Comparison of ENCODE assay signal across 22 cellular contexts in genomic region chr16:63602206-63602927, GRCh38.
DNase-seq lines count a peak whose midpoint lies in the region; ATAC-seq, FAIRE-seq and TF ChIP-seq lines count a peak whose summit lies in the region.
"Had no signal": no experiment of that assay in that cellular context is flagged by ENCODE, and none has a peak within 500 bp of the region (broad histone marks: within the 10 kb centered on the region; RNA-seq: fewer than 3 reads in every experiment).

No MANE protein-coding gene starts in this region.

- BruUV-seq in HepG2 (replicated peaks; lab: Mats Ljungman, UMichigan), result no TSS peak

- H3K4me3 ChIP-seq in HepG2 (replicated peaks in 1 of 3; ENCODE audit: insufficient read depth in 1 of 3, low read depth in 2 of 3, low read length in 3 of 3) (no peak overlapping the region), right lobe of liver (no peak overlapping the region)
- H3K4me3 ChIP-seq: BLaER1 treated with 17β-estradiol and CSF1 and Interleukin-3, amounts not matched to agents 10 nM and 100 nM; GM12878 had no signal

- H3K9ac ChIP-seq in HepG2 (ENCODE audit: insufficient read depth, low read depth, low read length), result no peak overlapping the region
- H3K9ac ChIP-seq: BLaER1 treated with 17β-estradiol and CSF1 and Interleukin-3, amounts not matched to agents 10 nM and 100 nM had no signal

- H3K79me2 ChIP-seq in HepG2 (ENCODE audit: insufficient read depth, low read length), result no peaks in the 10 kb centered on the region

- 21% methylated on average over 3 of the region's 3 CpGs for WGBS in HepG2 (ENCODE audit: low lambda C conversion rate)
- WGBS in right lobe of liver (ENCODE audit: insufficient coverage, low coverage, low lambda C conversion rate, missing lambda C conversion rate), result 17% methylated on average over 3 of the region's 3 CpGs

- no peak for TF ChIP-seq RAD21 in HepG2 (CRISPR knock-in tag; IDR thresholded peaks at IDR 0.05)

- FAIRE-seq in HepG2 (lab: Jason Lieb, UNC), result no peak
- FAIRE-seq: A204.1, D721Med, G401.6, GM12878, GM12892, GM18507 had no signal

- H2AFZ ChIP-seq in HepG2 (ENCODE audit: low read length), result no peak overlapping the region

- H3K27me3 ChIP-seq in HepG2 (ENCODE audit: control insufficient read depth in 1 of 2, insufficient read depth in 2 of 2, low read length in 2 of 2) (no peaks in the 10 kb centered on the region), right lobe of liver (no peaks in the 10 kb centered on the region)
- H3K27me3 ChIP-seq: BLaER1 treated with 17β-estradiol and CSF1 and Interleukin-3, amounts not matched to agents 10 nM and 100 nM had no signal

- ATAC-seq in HepG2 (no peak), right lobe of liver (no peak)
- ATAC-seq: CD8-positive, alpha-beta T cell; GM12878 had no signal

- H3K36me3 ChIP-seq in HepG2 (replicated peaks in 1 of 2; ENCODE audit: control insufficient read depth in 1 of 2, insufficient read depth in 2 of 2, low read length in 2 of 2) (no peaks in the 10 kb centered on the region), right lobe of liver (no peaks in the 10 kb centered on the region)
- H3K36me3 ChIP-seq: BLaER1 treated with 17β-estradiol and CSF1 and Interleukin-3, amounts not matched to agents 10 nM and 100 nM had no signal

- H3K9me3 ChIP-seq in HepG2 (ENCODE audit: low read length), result peaks cover 6% of the 10 kb centered on the region
- H3K9me3 ChIP-seq in right lobe of liver, result no peaks in the 10 kb centered on the region
- H3K9me3 ChIP-seq: Caco-2 had no signal

- DNase-seq in NCI-H748 (lab: John Stamatoyannopoulos, UW; ENCODE audit: unreplicated experiment) (peak; percentile 30), NCI-H748 treated with DMSO at 0.1 percent for 48 hours (lab: John Stamatoyannopoulos, UW) (no peak), HepG2 (ENCODE audit: low spot score) (no peak), right lobe of liver (no peak), NCI-H69 (lab: John Stamatoyannopoulos, UW) (peak; percentile 25), GDM1 (lab: John Stamatoyannopoulos, UW) (no peak)
- no peak for DNase-seq in activated effector memory CD4-positive, alpha-beta T cell treated with anti-CD3 and anti-CD28 coated beads, Interleukin-2, amount 50 U/mL, for 16 hours
- DNase-seq: 8988T; ACHN; Caco-2; Calu3; CD4-positive, alpha-beta T cell; CD8-positive, alpha-beta T cell; DMS79 treated with DMSO at 0.1 percent for 48 hours had no signal

- TF ChIP-seq POLR2A in HepG2 (IDR thresholded peaks at IDR 0.05; ENCODE audit: insufficient read depth in 1 of 2, low read depth in 2 of 2, low read length in 2 of 2), result no peak
- TF ChIP-seq POLR2A in right lobe of liver (IDR thresholded peaks at IDR 0.05), result no peak

- H3K27ac ChIP-seq in HepG2 (ENCODE audit: extremely low read length, insufficient read depth, low read length), result no peak overlapping the region
- H3K27ac ChIP-seq in right lobe of liver, result no peak overlapping the region
- H3K27ac ChIP-seq: BLaER1 treated with 17β-estradiol and CSF1 and Interleukin-3, amounts not matched to agents 10 nM and 100 nM; C4-2B had no signal

- in situ Hi-C loops in HepG2 (cut with HindIII; ENCODE audit: extremely low pct_ligation_motif_present, low pct_unique_long_range_greater_than_20kb), result no loop called here

- H3K4me1 ChIP-seq in HepG2 (ENCODE audit: insufficient read depth, low read length) (no peaks in the 10 kb centered on the region), right lobe of liver (no peaks in the 10 kb centered on the region)
- H3K4me1 ChIP-seq: BLaER1 treated with 17β-estradiol and CSF1 and Interleukin-3, amounts not matched to agents 10 nM and 100 nM; Caco-2 had no signal

- TF ChIP-seq EP300 in HepG2 (IDR thresholded peaks at IDR 0.05; ENCODE audit: low read depth in 2 of 2, low read length in 2 of 2) (no peak), HepG2 (CRISPR knock-in tag; IDR thresholded peaks at IDR 0.05; ENCODE audit: borderline replicate concordance) (no peak)

- no peak overlapping the region for H3K4me2 ChIP-seq in HepG2 (ENCODE audit: low read depth, low read length)
- H3K4me2 ChIP-seq: BLaER1 treated with 17β-estradiol and CSF1 and Interleukin-3, amounts not matched to agents 10 nM and 100 nM had no signal

- intact Hi-C loops in HepG2 (cut with micrococcal nuclease; ENCODE audit: unreplicated experiment), result no loop called here
- intact Hi-C loops in right lobe of liver (cut with DNase I), result no loop called here

- H4K20me1 ChIP-seq in HepG2 (ENCODE audit: insufficient read depth, low read length), result no peaks in the 10 kb centered on the region
- H4K20me1 ChIP-seq: BLaER1 treated with 17β-estradiol and CSF1 and Interleukin-3, amounts not matched to agents 10 nM and 100 nM had no signal

- CTCF ChIA-PET in HepG2 (lab: Yijun Ruan, JAX; ENCODE audit: low intra/inter-chr PET ratio, low total read pairs), result no interaction called here

- TF ChIP-seq CTCF in HepG2 (CRISPR knock-in tag; IDR thresholded peaks at IDR 0.05), result no peak
- no peak for TF ChIP-seq CTCF in right lobe of liver (IDR thresholded peaks at IDR 0.05)

- POLR2A ChIA-PET in HepG2 (lab: Yijun Ruan, JAX), result no interaction called here

TF ChIP-seq in HepG2, 621 proteins besides CTCF, POLR2A, EP300 and RAD21:
- TF ChIP-seq PCBP2 (optimal IDR thresholded peaks at IDR 0.05; ENCODE audit: low read depth, low read length, poor library complexity, severe bottlenecking) (peak; percentile 62), ZNF235 (CRISPR knock-in tag; IDR thresholded peaks at IDR 0.05; ENCODE audit: borderline replicate concordance) (no peak), ATM (IDR thresholded peaks at IDR 0.05; ENCODE audit: borderline replicate concordance) (no peak), CHD4 (IDR thresholded peaks at IDR 0.05; ENCODE audit: borderline replicate concordance, low read length) (no peak), ZXDC (CRISPR knock-in tag; IDR thresholded peaks at IDR 0.05) (no peak), ZFP37 (CRISPR knock-in tag; IDR thresholded peaks at IDR 0.05; ENCODE audit: borderline replicate concordance) (no peak), HNRNPK (IDR thresholded peaks at IDR 0.05; ENCODE audit: low read depth, low read length, poor library complexity, severe bottlenecking) (peak; percentile 95), HNF1B (CRISPR knock-in tag; IDR thresholded peaks at IDR 0.05) (no peak), ZFX (CRISPR knock-in tag; IDR thresholded peaks at IDR 0.05; ENCODE audit: low read depth) (no peak)
TF ChIP-seq in HepG2: peak in this region for 2.

Comparison
In these comparisons a context has a peak if more than half of its experiments do, and no peak if none do; other contexts are left out.
1. DNase-seq: peak in NCI-H748 (single experiment) and NCI-H69 (single experiment); none in NCI-H748 treated with DMSO at 0.1 percent for 48 hours (single experiment), HepG2 (single experiment), right lobe of liver (0 of 3), activated effector memory CD4-positive, alpha-beta T cell treated with anti-CD3 and anti-CD28 coated beads, Interleukin-2, amount 50 U/mL, for 16 hours (single experiment) and GDM1 (single experiment).